In the genomic region with DNA sequence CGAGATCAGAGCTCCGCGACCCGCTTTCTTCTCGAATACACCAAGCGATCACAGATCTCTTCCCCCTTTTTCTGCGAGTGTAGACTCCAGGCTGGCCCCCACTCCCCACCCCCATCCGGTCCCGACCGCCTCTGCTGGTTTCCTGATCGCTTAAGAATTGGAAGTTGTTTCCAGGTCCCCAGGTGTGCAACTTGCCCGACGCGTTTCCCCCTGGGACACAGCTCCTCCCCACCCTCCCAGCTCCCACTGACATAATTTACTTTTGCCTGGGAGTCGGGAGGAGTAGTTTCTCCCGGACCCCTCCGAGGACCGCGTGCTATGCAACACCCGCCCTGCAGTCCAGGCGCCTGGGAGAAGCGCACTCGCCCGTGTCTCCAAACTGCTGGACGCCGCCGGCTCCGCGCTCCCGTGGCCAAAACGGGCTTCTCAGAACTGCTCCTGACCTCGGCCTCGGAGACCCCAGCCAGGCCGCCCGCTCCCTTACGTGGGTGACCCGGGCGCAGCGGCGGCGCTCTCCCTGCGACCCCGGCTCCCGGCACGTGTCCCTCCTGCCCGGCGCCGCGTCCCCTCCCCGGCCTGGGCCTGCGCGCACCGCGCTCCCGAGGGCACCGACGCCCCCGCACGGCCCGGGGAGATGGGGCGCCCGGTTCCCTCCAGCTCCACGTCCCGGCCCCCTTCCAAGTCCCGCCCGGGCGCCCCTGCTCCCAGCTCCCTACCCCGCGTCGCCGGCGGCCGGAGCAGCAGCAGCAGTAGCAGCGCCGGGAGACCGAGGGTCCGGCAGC, we compare ENCODE assay signal across 8 cellular contexts. TPM values are rescaled to one million over a fixed set of nuclear protein-coding genes. Genes with fewer than 3 reads are reported as not detected.
A peak's percentile ranks its signal among the peaks of the same experiment; 100 is the strongest.
DNase-seq lines count a peak whose midpoint lies in the region; ATAC-seq and TF ChIP-seq lines count a peak whose summit lies in the region.

No MANE protein-coding gene starts in this region.

- no peak for TF ChIP-seq POLR2A in stomach (IDR thresholded peaks at IDR 0.05)

- H2AFZ ChIP-seq in KMS-11 (ENCODE audit: low read depth), result peak overlapping the region; percentile 92

- no peaks in the 10 kb centered on the region for H3K36me3 ChIP-seq in KMS-11 (ENCODE audit: insufficient read depth)
- H3K36me3 ChIP-seq in mucosa of descending colon (ENCODE audit: low read depth), result no peaks in the 10 kb centered on the region
- no peaks in the 10 kb centered on the region for H3K36me3 ChIP-seq in stomach

- peak overlapping the region; percentile 93 for H3K4me2 ChIP-seq in KMS-11

- H3K4me3 Mint-ChIP-seq in activated CD8-positive, alpha-beta T cell treated with anti-CD3 and anti-CD28 coated beads, Interleukin-2, amount 10 ng/mL, durations not matched to agents 7 days and 5 days, result peak overlapping the region; percentile 97
- H3K4me3 Mint-ChIP-seq in endothelial cell (ENCODE audit: unreplicated experiment), result peak overlapping the region; percentile 91

- ATAC-seq in GM21619 (IDR thresholded peaks at IDR 0.05; ENCODE audit: unreplicated experiment) (peak; percentile 19), mucosa of descending colon (peak; percentile 45), GM18870 (IDR thresholded peaks at IDR 0.05; ENCODE audit: unreplicated experiment) (no peak)
- ATAC-seq in activated CD8-positive, alpha-beta T cell treated with anti-CD3 and anti-CD28 coated beads, Interleukin-2, amount 10 ng/mL, durations not matched to agents 7 days and 5 days, result peak; percentile 28

- no peak overlapping the region for H3K4me3 ChIP-seq in KMS-11 (IDR thresholded peaks at IDR 0.05; ENCODE audit: insufficient read depth, low read depth, low read length)
- H3K4me3 ChIP-seq in mucosa of descending colon, result peak overlapping the region; percentile 87
- peak overlapping the region; percentile 80 to 97 (median 86) for H3K4me3 ChIP-seq in stomach

- TF ChIP-seq EP300 in stomach (IDR thresholded peaks at IDR 0.05), result no peak

- H3K4me1 ChIP-seq in KMS-11 (ENCODE audit: low read depth, poor library complexity, severe bottlenecking) (peaks cover 33% of the 10 kb centered on the region), mucosa of descending colon (ENCODE audit: low read depth) (peaks cover 28% of the 10 kb centered on the region), stomach (peaks cover 12 to 50% (median 26%) of the 10 kb centered on the region in 4 donors)

- peaks cover 43% of the 10 kb centered on the region for H3K79me2 ChIP-seq in KMS-11 (ENCODE audit: insufficient read depth, low read depth)

- CTCF ChIA-PET in activated CD8-positive, alpha-beta T cell treated with anti-CD3 and anti-CD28 coated beads, Interleukin-2, amount 10 ng/mL, durations not matched to agents 7 days and 5 days (lab: Charles Lee), result interaction anchor here (0.7 to 3.8 kb wide), 15 partner anchors 11 to 237 kb away, joined by 3 to 22 read pairs (median 4); a partner anchor contains a TSS

- peak overlapping the region; percentile 95 for H3K9ac ChIP-seq in KMS-11

- peaks cover 16% of the 10 kb centered on the region for H3K36me3 Mint-ChIP-seq in activated CD8-positive, alpha-beta T cell treated with anti-CD3 and anti-CD28 coated beads, Interleukin-2, amount 10 ng/mL, durations not matched to agents 7 days and 5 days (ENCODE audit: low read depth)
- H3K36me3 Mint-ChIP-seq in endothelial cell (ENCODE audit: low read depth, unreplicated experiment), result peaks cover 3% of the 10 kb centered on the region

- H3K27me3 ChIP-seq in KMS-11 (ENCODE audit: insufficient read depth, low read depth) (no peaks in the 10 kb centered on the region), stomach (no peaks in the 10 kb centered on the region)

- intact Hi-C loops in mucosa of descending colon (cut with DNase I, micrococcal nuclease) (no loop called here), stomach (cut with DNase I; ENCODE audit: low total_unique reads) (no loop called here)

- 0 to 1% (median 1%) methylated on average over 24 to 77 of the region's 77 CpGs for WGBS in stomach, 5 donors

- POLR2A ChIA-PET in activated CD8-positive, alpha-beta T cell treated with anti-CD3 and anti-CD28 coated beads, Interleukin-2, amount 10 ng/mL, durations not matched to agents 7 days and 5 days (lab: Charles Lee), result interaction anchor here (0.7 to 3.4 kb wide), 25 partner anchors 11 to 616 kb away, joined by 3 to 18 read pairs (median 4); a partner anchor contains a TSS

- H3K9me3 ChIP-seq in mucosa of descending colon (no peaks in the 10 kb centered on the region), stomach (no peaks in the 10 kb centered on the region)

- H3K9me3 Mint-ChIP-seq in activated CD8-positive, alpha-beta T cell treated with anti-CD3 and anti-CD28 coated beads, Interleukin-2, amount 10 ng/mL, durations not matched to agents 7 days and 5 days (ENCODE audit: insufficient read depth), result no peaks in the 10 kb centered on the region
- no peaks in the 10 kb centered on the region for H3K9me3 Mint-ChIP-seq in endothelial cell (ENCODE audit: unreplicated experiment)

- peaks cover 3% of the 10 kb centered on the region for H3K27me3 Mint-ChIP-seq in activated CD8-positive, alpha-beta T cell treated with anti-CD3 and anti-CD28 coated beads, Interleukin-2, amount 10 ng/mL, durations not matched to agents 7 days and 5 days (ENCODE audit: low read depth)
- H3K27me3 Mint-ChIP-seq in endothelial cell (ENCODE audit: unreplicated experiment), result peaks cover 10% of the 10 kb centered on the region

- peak overlapping the region; percentile 98 for H3K27ac Mint-ChIP-seq in activated CD8-positive, alpha-beta T cell treated with anti-CD3 and anti-CD28 coated beads, Interleukin-2, amount 10 ng/mL, durations not matched to agents 7 days and 5 days
- H3K27ac Mint-ChIP-seq in endothelial cell (ENCODE audit: unreplicated experiment), result no peak overlapping the region

- TF ChIP-seq CTCF in KMS-11 (conservative IDR thresholded peaks at IDR 0.05; ENCODE audit: low read depth, low read length), result no peak
- no peak for TF ChIP-seq CTCF in endothelial cell (IDR thresholded peaks at IDR 0.05; ENCODE audit: unreplicated experiment)
- TF ChIP-seq CTCF in mucosa of descending colon (IDR thresholded peaks at IDR 0.05), result no peak
- TF ChIP-seq CTCF in stomach (IDR thresholded peaks at IDR 0.05), result no peak

- peaks cover 29% of the 10 kb centered on the region for H3K4me1 Mint-ChIP-seq in activated CD8-positive, alpha-beta T cell treated with anti-CD3 and anti-CD28 coated beads, Interleukin-2, amount 10 ng/mL, durations not matched to agents 7 days and 5 days (ENCODE audit: low read depth)
- peaks cover 8% of the 10 kb centered on the region for H3K4me1 Mint-ChIP-seq in endothelial cell (ENCODE audit: unreplicated experiment)

- H4K20me1 ChIP-seq in KMS-11 (ENCODE audit: insufficient read depth), result no peaks in the 10 kb centered on the region

- DNase-seq in EH (ENCODE audit: low read depth) (peak; percentile 61), endothelial cell (ENCODE audit: low spot score) (peak; percentile 46), mucosa of descending colon (peak; percentile 74 to 82 (median 80)), stomach (peak; percentile 52)
- DNase-seq in activated CD8-positive, alpha-beta T cell treated with anti-CD3 and anti-CD28 coated beads, Interleukin-2, amount 10 ng/mL, durations not matched to agents 7 days and 5 days, result peak; percentile 68

- H3K27ac ChIP-seq in KMS-11 (peak overlapping the region; percentile 92), stomach (peak overlapping the region; percentile 97 to 99 (median 97))

RNA-seq across cellular contexts. Expression of a gene that starts 0.5 kb away (rescaled TPM):
- total RNA-seq in activated CD8-positive, alpha-beta T cell treated with anti-CD3 and anti-CD28 coated beads, Interleukin-2, amount 10 ng/mL, durations not matched to agents 7 days and 5 days, result 10 to 100 TPM; 17.2 to 18.1 TPM
- total RNA-seq in endothelial cell (ENCODE audit: unreplicated experiment) (0.97 TPM), mucosa of descending colon (10 to 100 TPM; 19.4 to 26.6 (median 20.6) TPM), stomach (10 to 100 TPM in 3 of 5 donors, 1 to 10 TPM in 2; 6.7 to 63.0 (median 16.1) TPM)
- 10 to 100 TPM; 13.9 to 26.1 (median 15.7) TPM for polyA plus RNA-seq in stomach
